In the genomic region with DNA sequence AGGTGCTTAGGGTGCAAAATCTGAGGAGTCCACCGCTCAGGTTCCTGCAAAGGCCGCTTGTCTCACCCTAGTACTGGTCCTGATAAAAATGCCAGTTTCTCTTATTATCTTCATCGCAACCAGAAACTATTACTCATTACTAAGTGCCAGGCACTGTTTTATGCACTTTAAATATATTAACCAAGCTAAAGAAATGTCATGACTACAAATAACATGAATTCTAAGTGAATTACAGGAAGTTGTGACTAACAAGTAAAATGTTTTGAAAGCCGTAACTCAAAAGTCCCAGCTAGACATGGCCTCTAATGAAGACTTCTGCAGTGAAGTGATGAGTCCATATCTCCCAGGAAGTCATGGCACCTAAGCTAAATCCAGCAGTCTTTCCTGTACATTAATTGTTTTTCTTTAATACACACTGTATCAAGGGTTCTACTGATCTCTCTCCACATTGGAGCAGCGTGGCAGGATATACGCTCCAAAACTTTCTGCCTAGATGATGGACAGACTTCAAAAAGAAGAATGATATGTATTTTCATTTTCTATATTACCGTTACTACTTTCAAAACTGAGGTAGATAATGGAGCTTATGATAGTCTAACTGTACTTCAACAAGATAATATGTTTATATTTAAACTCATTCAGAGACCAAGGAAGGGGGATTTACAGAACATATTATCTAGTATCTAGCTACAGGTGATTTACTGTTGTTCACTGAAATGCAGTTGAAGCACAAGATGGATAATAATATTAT, we compare ENCODE assay signal across 18 cellular contexts.
A peak's percentile ranks its signal among the peaks of the same experiment; 100 is the strongest.
DNase-seq lines count a peak whose midpoint lies in the region; ATAC-seq, FAIRE-seq and TF ChIP-seq lines count a peak whose summit lies in the region.
"Had no signal": no experiment of that assay in that cellular context is flagged by ENCODE, and none has a peak within 500 bp of the region (broad histone marks: within the 10 kb centered on the region; RNA-seq: fewer than 3 reads in every experiment).

No MANE protein-coding gene starts in this region.

- no peak overlapping the region for H3K9ac ChIP-seq in SK-N-SH

- no peaks in the 10 kb centered on the region for H3K9me2 ChIP-seq in SK-N-SH

- H3F3A ChIP-seq in SK-N-SH (replicated peaks; ENCODE audit: insufficient read depth), result peaks cover 12% of the 10 kb centered on the region

- no peaks in the 10 kb centered on the region for H4K20me1 ChIP-seq in SK-N-SH (ENCODE audit: insufficient read depth)

- H3K27ac ChIP-seq in SK-N-SH (ENCODE audit: low read depth in 2 of 2, low read length in 1 of 2), result peak overlapping the region in 1 of 2 experiments; percentile 40; a peak in 2 of 4 replicates
- H3K27ac ChIP-seq: breast epithelium, gastroesophageal sphincter had no signal

- DNase-seq in AG04449 (ENCODE audit: low read depth, low spot score) (peak; percentile 26), GM04504 (ENCODE audit: low read depth) (peak; percentile 14), SK-N-SH (no peak), glomerular endothelial cell (ENCODE audit: extremely low read depth, low read depth, low spot score) (peak; percentile 44), urothelium cell line (ENCODE audit: low spot score) (no peak), omental fat pad (ENCODE audit: low spot score) (no peak)
- DNase-seq in stimulated activated CD4-positive, alpha-beta T cell treated with anti-CD3 and anti-CD28 coated beads, Interleukin-15, amount 100 ng/mL, for 24 hours, result no peak
- DNase-seq: activated naive CD4-positive, alpha-beta T cell treated with Interleukin-2 at 50 U/mL for 16 hours; BE2C; effector memory CD4-positive, alpha-beta T cell; mesendoderm; NCI-H1694 treated with DMSO at 0.1 percent for 48 hours; NCI-H524 treated with DMSO at 0.1 percent for 48 hours had no signal

- peaks cover 2 to 18% of the 10 kb centered on the region in 2 experiments; a peak in 3 of 4 replicates for H3K4me1 ChIP-seq in SK-N-SH (ENCODE audit: control insufficient read depth in 1 of 2, insufficient read depth in 2 of 2, low read depth in 1 of 2, low read length in 1 of 2)
- H3K4me1 ChIP-seq: BE2C, breast epithelium had no signal

- CTCF ChIA-PET in AG04449 (lab: Yijun Ruan, JAX), result interaction anchor here (1.3 to 1.4 kb wide), 2 partner anchors 68 to 116 kb away, joined by 3 to 4 read pairs; no protein-coding TSS in a partner anchor
- CTCF ChIA-PET in SK-N-SH (lab: Yijun Ruan, JAX), result no interaction called here

- H3K27me3 ChIP-seq in SK-N-SH (ENCODE audit: insufficient read depth), result no peaks in the 10 kb centered on the region
- H3K27me3 ChIP-seq: breast epithelium, gastroesophageal sphincter had no signal

- H3K4me3 ChIP-seq in AG04449 (ENCODE audit: low read depth, low read length) (no peak overlapping the region), SK-N-SH (ENCODE audit: low read depth in 2 of 2, low read length in 1 of 2) (no peak overlapping the region)
- H3K4me3 ChIP-seq: gastroesophageal sphincter had no signal

- POLR2A ChIA-PET in AG04449 (lab: Yijun Ruan, JAX) (no interaction called here), SK-N-SH (lab: Yijun Ruan, JAX) (no interaction called here)

- no peaks in the 10 kb centered on the region for H3K36me3 ChIP-seq in SK-N-SH (replicated peaks in 1 of 2; ENCODE audit: control insufficient read depth in 1 of 2, insufficient read depth in 2 of 2, low read length in 1 of 2)
- H3K36me3 ChIP-seq: BE2C, breast epithelium, gastroesophageal sphincter had no signal

- TF ChIP-seq CTCF in AG04449 (IDR thresholded peaks at IDR 0.05; ENCODE audit: insufficient read depth, low read length, missing control alignments) (no peak), SK-N-SH (IDR thresholded peaks at IDR 0.05) (no peak), omental fat pad (IDR thresholded peaks at IDR 0.05) (no peak)

- H3K4me2 ChIP-seq in SK-N-SH, result no peak overlapping the region

- H3K79me2 ChIP-seq in SK-N-SH (ENCODE audit: insufficient read depth), result no peaks in the 10 kb centered on the region

- H3K9me3 ChIP-seq in SK-N-SH, result no peaks in the 10 kb centered on the region
- H3K9me3 ChIP-seq: BE2C, breast epithelium had no signal

- WGBS in SK-N-SH (ENCODE audit: low lambda C conversion rate), result 74% methylated on average over 7 of the region's 7 CpGs

- no peak for FAIRE-seq in urothelium cell line (lab: Jason Lieb, UNC)
- FAIRE-seq: islet of Langerhans had no signal

- TF ChIP-seq EP300 in SK-N-SH (IDR thresholded peaks at IDR 0.05; ENCODE audit: borderline replicate concordance in 1 of 2, low read depth in 1 of 2, low read length in 1 of 2), result no peak

- no peak for TF ChIP-seq RAD21 in SK-N-SH (IDR thresholded peaks at IDR 0.05; ENCODE audit: low read length)

- H2AFZ ChIP-seq in SK-N-SH (ENCODE audit: low read depth), result no peak overlapping the region

- ATAC-seq in omental fat pad (ENCODE audit: low FRiP score), result no peak
- ATAC-seq in GM19324 (IDR thresholded peaks at IDR 0.05; ENCODE audit: low FRiP score, unreplicated experiment), result no peak
- ATAC-seq: gastroesophageal sphincter, sciatic nerve had no signal

TF ChIP-seq in SK-N-SH, 30 proteins besides CTCF, POLR2A, EP300 and RAD21:
- TF ChIP-seq, protein P1, sequence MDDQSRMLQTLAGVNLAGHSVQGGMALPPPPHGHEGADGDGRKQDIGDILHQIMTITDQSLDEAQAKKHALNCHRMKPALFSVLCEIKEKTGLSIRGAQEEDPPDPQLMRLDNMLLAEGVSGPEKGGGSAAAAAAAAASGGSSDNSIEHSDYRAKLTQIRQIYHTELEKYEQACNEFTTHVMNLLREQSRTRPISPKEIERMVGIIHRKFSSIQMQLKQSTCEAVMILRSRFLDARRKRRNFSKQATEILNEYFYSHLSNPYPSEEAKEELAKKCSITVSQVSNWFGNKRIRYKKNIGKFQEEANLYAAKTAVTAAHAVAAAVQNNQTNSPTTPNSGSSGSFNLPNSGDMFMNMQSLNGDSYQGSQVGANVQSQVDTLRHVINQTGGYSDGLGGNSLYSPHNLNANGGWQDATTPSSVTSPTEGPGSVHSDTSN (IDR thresholded peaks at IDR 0.05), result peak; percentile 49
- no peak for TF ChIP-seq MXI1 (IDR thresholded peaks at IDR 0.05; ENCODE audit: low read depth, low read length)
- no peak for TF ChIP-seq GATA2 (CRISPR knock-in tag; IDR thresholded peaks at IDR 0.05)
- no peak for TF ChIP-seq CHD2 (IDR thresholded peaks at IDR 0.05; ENCODE audit: low read length, partially characterized antibody)
- no peak for TF ChIP-seq TEAD4 (IDR thresholded peaks at IDR 0.05; ENCODE audit: borderline replicate concordance, insufficient read depth)
- TF ChIP-seq FOSL2 (IDR thresholded peaks at IDR 0.05; ENCODE audit: borderline replicate concordance, low read depth), result peak; percentile 39; the same call in 1 of the 2 replicates
- TF ChIP-seq FOXM1 (IDR thresholded peaks at IDR 0.05; ENCODE audit: low read depth), result no peak
- TF ChIP-seq YY1 (IDR thresholded peaks at IDR 0.05; ENCODE audit: low read depth), result no peak
- TF ChIP-seq, protein P2, sequence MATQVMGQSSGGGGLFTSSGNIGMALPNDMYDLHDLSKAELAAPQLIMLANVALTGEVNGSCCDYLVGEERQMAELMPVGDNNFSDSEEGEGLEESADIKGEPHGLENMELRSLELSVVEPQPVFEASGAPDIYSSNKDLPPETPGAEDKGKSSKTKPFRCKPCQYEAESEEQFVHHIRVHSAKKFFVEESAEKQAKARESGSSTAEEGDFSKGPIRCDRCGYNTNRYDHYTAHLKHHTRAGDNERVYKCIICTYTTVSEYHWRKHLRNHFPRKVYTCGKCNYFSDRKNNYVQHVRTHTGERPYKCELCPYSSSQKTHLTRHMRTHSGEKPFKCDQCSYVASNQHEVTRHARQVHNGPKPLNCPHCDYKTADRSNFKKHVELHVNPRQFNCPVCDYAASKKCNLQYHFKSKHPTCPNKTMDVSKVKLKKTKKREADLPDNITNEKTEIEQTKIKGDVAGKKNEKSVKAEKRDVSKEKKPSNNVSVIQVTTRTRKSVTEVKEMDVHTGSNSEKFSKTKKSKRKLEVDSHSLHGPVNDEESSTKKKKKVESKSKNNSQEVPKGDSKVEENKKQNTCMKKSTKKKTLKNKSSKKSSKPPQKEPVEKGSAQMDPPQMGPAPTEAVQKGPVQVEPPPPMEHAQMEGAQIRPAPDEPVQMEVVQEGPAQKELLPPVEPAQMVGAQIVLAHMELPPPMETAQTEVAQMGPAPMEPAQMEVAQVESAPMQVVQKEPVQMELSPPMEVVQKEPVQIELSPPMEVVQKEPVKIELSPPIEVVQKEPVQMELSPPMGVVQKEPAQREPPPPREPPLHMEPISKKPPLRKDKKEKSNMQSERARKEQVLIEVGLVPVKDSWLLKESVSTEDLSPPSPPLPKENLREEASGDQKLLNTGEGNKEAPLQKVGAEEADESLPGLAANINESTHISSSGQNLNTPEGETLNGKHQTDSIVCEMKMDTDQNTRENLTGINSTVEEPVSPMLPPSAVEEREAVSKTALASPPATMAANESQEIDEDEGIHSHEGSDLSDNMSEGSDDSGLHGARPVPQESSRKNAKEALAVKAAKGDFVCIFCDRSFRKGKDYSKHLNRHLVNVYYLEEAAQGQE (IDR thresholded peaks at IDR 0.05; ENCODE audit: low read depth, low read length), result no peak
- 0 out of 2 replicates have a peak, but pooled peaks have one; percentile 14 for TF ChIP-seq JUND (IDR thresholded peaks at IDR 0.05)
- TF ChIP-seq TCF12 (IDR thresholded peaks at IDR 0.05), result peak; percentile 35; the same call in 1 of the 2 replicates

Comparison
In these comparisons a context has a peak if more than half of its experiments do, and no peak if none do; other contexts are left out.
1. DNase-seq: peak in AG04449 (single experiment), GM04504 (single experiment) and glomerular endothelial cell (single experiment); none in SK-N-SH (single experiment), urothelium cell line (single experiment), omental fat pad (single experiment) and stimulated activated CD4-positive, alpha-beta T cell treated with anti-CD3 and anti-CD28 coated beads, Interleukin-15, amount 100 ng/mL, for 24 hours (single experiment).